ENCODE assay signal across 1 cellular context in genomic region chr2:216108967-216109921, GRCh38.
A peak's percentile ranks its signal among the peaks of the same experiment; 100 is the strongest.
TF ChIP-seq lines count a peak whose summit lies in the region.

Gene XRCC5 (plus strand): TSS chr2:216109348. CDS start chr2:216109437, 89 bp downstream.

TF ChIP-seq in HepG2, 621 proteins besides CTCF, POLR2A, EP300 and RAD21 (continued from another document and continues in another):
- TF ChIP-seq ZBTB10 (CRISPR knock-in tag; IDR thresholded peaks at IDR 0.05; ENCODE audit: borderline replicate concordance): peak; percentile 27; the same call in 1 of the 2 replicates
- TF ChIP-seq CC2D1A (CRISPR knock-in tag; IDR thresholded peaks at IDR 0.05): 0 out of 2 replicates have a peak, but pooled peaks have one; percentile 23
- no peak for TF ChIP-seq GTF3A (CRISPR knock-in tag; conservative IDR thresholded peaks at IDR 0.05)
- TF ChIP-seq, protein P1, sequence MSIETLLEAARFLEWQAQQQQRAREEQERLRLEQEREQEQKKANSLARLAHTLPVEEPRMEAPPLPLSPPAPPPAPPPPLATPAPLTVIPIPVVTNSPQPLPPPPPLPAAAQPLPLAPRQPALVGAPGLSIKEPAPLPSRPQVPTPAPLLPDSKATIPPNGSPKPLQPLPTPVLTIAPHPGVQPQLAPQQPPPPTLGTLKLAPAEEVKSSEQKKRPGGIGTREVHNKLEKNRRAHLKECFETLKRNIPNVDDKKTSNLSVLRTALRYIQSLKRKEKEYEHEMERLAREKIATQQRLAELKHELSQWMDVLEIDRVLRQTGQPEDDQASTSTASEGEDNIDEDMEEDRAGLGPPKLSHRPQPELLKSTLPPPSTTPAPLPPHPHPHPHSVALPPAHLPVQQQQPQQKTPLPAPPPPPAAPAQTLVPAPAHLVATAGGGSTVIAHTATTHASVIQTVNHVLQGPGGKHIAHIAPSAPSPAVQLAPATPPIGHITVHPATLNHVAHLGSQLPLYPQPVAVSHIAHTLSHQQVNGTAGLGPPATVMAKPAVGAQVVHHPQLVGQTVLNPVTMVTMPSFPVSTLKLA (IDR thresholded peaks at IDR 0.05): peak; percentile 85
- TF ChIP-seq ZNF382 (CRISPR knock-in tag; IDR thresholded peaks at IDR 0.05; ENCODE audit: borderline replicate concordance): no peak
- peak; percentile 94 for TF ChIP-seq AGO1 (IDR thresholded peaks at IDR 0.05; ENCODE audit: low read depth, low read length, poor library complexity, severe bottlenecking)
- TF ChIP-seq SOX5 (CRISPR knock-in tag; IDR thresholded peaks at IDR 0.05; ENCODE audit: borderline replicate concordance): peak; percentile 69
- TF ChIP-seq ZNF652 (CRISPR knock-in tag; IDR thresholded peaks at IDR 0.05; ENCODE audit: borderline replicate concordance, low read depth): 0 out of 2 replicates have a peak, but pooled peaks have one; percentile 12
- TF ChIP-seq ZNF550 (CRISPR knock-in tag; IDR thresholded peaks at IDR 0.05; ENCODE audit: borderline replicate concordance): peak; percentile 96; the same call in 1 of the 2 replicates
- peak; percentile 82; the same call in 1 of the 2 replicates for TF ChIP-seq ZNF564 (CRISPR knock-in tag; IDR thresholded peaks at IDR 0.05)
- peak; percentile 93; the same call in 1 of the 2 replicates for TF ChIP-seq ZNF598 (CRISPR knock-in tag; IDR thresholded peaks at IDR 0.05; ENCODE audit: borderline replicate concordance)
- TF ChIP-seq SMARCE1 (IDR thresholded peaks at IDR 0.05; ENCODE audit: borderline replicate concordance): no peak
- peak; percentile 96 for TF ChIP-seq BCL3 (CRISPR knock-in tag; IDR thresholded peaks at IDR 0.05)
- peak; percentile 97 for TF ChIP-seq ZNF451 (CRISPR knock-in tag; IDR thresholded peaks at IDR 0.05)
- no peak for TF ChIP-seq ZNF7 (CRISPR knock-in tag; IDR thresholded peaks at IDR 0.05)
- TF ChIP-seq ATF2 (CRISPR knock-in tag; IDR thresholded peaks at IDR 0.05): peak; percentile 73; the same call in 1 of the 2 replicates
- peak; percentile 98 for TF ChIP-seq EEA1 (CRISPR knock-in tag; IDR thresholded peaks at IDR 0.05; ENCODE audit: borderline replicate concordance)
- no peak for TF ChIP-seq RFX3 (CRISPR knock-in tag; IDR thresholded peaks at IDR 0.05)
- no peak for TF ChIP-seq KLF15 (CRISPR knock-in tag; IDR thresholded peaks at IDR 0.05; ENCODE audit: borderline replicate concordance)
- TF ChIP-seq RBM39 (IDR thresholded peaks at IDR 0.05; ENCODE audit: low read depth, low read length, poor library complexity, severe bottlenecking): peak; percentile 84
- 0 out of 2 replicates have a peak, but pooled peaks have one; percentile 52 for TF ChIP-seq ZNF513 (CRISPR knock-in tag; conservative IDR thresholded peaks at IDR 0.05)
- peak; percentile 99 for TF ChIP-seq ZNF501 (CRISPR knock-in tag; IDR thresholded peaks at IDR 0.05)
- peak; percentile 78 for TF ChIP-seq SP5 (CRISPR knock-in tag; IDR thresholded peaks at IDR 0.05; ENCODE audit: borderline replicate concordance, low read depth)
- TF ChIP-seq, protein P2, sequence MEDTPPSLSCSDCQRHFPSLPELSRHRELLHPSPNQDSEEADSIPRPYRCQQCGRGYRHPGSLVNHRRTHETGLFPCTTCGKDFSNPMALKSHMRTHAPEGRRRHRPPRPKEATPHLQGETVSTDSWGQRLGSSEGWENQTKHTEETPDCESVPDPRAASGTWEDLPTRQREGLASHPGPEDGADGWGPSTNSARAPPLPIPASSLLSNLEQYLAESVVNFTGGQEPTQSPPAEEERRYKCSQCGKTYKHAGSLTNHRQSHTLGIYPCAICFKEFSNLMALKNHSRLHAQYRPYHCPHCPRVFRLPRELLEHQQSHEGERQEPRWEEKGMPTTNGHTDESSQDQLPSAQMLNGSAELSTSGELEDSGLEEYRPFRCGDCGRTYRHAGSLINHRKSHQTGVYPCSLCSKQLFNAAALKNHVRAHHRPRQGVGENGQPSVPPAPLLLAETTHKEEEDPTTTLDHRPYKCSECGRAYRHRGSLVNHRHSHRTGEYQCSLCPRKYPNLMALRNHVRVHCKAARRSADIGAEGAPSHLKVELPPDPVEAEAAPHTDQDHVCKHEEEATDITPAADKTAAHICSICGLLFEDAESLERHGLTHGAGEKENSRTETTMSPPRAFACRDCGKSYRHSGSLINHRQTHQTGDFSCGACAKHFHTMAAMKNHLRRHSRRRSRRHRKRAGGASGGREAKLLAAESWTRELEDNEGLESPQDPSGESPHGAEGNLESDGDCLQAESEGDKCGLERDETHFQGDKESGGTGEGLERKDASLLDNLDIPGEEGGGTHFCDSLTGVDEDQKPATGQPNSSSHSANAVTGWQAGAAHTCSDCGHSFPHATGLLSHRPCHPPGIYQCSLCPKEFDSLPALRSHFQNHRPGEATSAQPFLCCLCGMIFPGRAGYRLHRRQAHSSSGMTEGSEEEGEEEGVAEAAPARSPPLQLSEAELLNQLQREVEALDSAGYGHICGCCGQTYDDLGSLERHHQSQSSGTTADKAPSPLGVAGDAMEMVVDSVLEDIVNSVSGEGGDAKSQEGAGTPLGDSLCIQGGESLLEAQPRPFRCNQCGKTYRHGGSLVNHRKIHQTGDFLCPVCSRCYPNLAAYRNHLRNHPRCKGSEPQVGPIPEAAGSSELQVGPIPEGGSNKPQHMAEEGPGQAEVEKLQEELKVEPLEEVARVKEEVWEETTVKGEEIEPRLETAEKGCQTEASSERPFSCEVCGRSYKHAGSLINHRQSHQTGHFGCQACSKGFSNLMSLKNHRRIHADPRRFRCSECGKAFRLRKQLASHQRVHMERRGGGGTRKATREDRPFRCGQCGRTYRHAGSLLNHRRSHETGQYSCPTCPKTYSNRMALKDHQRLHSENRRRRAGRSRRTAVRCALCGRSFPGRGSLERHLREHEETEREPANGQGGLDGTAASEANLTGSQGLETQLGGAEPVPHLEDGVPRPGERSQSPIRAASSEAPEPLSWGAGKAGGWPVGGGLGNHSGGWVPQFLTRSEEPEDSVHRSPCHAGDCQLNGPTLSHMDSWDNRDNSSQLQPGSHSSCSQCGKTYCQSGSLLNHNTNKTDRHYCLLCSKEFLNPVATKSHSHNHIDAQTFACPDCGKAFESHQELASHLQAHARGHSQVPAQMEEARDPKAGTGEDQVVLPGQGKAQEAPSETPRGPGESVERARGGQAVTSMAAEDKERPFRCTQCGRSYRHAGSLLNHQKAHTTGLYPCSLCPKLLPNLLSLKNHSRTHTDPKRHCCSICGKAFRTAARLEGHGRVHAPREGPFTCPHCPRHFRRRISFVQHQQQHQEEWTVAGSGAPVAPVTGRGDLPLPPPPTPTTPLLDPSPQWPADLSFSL (CRISPR knock-in tag; IDR thresholded peaks at IDR 0.05): no peak
- TF ChIP-seq FOXK2 (IDR thresholded peaks at IDR 0.05): no peak
- TF ChIP-seq RXRA (CRISPR knock-in tag; IDR thresholded peaks at IDR 0.05): peak; percentile 85
- TF ChIP-seq ZNF484 (CRISPR knock-in tag; IDR thresholded peaks at IDR 0.05; ENCODE audit: borderline replicate concordance, low read depth): no peak
- no peak for TF ChIP-seq JARID2 (CRISPR knock-in tag; IDR thresholded peaks at IDR 0.05; ENCODE audit: insufficient replicate concordance)
- peak; percentile 93 for TF ChIP-seq PHF8 (CRISPR knock-in tag; IDR thresholded peaks at IDR 0.05)
- TF ChIP-seq MYPOP (CRISPR knock-in tag; IDR thresholded peaks at IDR 0.05): no peak; the same call in 1 of the 2 replicates
- peak; percentile 96 for TF ChIP-seq ZNF616 (CRISPR knock-in tag; IDR thresholded peaks at IDR 0.05; ENCODE audit: low read depth)
- peak; percentile 93 for TF ChIP-seq MTF2 (CRISPR knock-in tag; IDR thresholded peaks at IDR 0.05; ENCODE audit: borderline replicate concordance)
- TF ChIP-seq, protein P3, sequence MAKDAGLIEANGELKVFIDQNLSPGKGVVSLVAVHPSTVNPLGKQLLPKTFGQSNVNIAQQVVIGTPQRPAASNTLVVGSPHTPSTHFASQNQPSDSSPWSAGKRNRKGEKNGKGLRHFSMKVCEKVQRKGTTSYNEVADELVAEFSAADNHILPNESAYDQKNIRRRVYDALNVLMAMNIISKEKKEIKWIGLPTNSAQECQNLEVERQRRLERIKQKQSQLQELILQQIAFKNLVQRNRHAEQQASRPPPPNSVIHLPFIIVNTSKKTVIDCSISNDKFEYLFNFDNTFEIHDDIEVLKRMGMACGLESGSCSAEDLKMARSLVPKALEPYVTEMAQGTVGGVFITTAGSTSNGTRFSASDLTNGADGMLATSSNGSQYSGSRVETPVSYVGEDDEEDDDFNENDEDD (CRISPR knock-in tag; IDR thresholded peaks at IDR 0.05; ENCODE audit: borderline replicate concordance): peak; percentile 98
- TF ChIP-seq ZNF768 (CRISPR knock-in tag; IDR thresholded peaks at IDR 0.05): peak; percentile 70; the same call in 1 of the 2 replicates
- no peak; the same call in 1 of the 2 replicates for TF ChIP-seq MXD4 (CRISPR knock-in tag; IDR thresholded peaks at IDR 0.05)
